In genomic region chr18:79694895-79695213, GRCh38 we compare ENCODE assay signal across 18 cellular contexts.
"Had no signal": no experiment of that assay in that cellular context is flagged by ENCODE, and none has a peak within 500 bp of the region (broad histone marks: within the 10 kb centered on the region; RNA-seq: fewer than 3 reads in every experiment).

No MANE protein-coding gene starts in this region.

- H3K27ac Mint-ChIP-seq: memory B cell; natural killer cell treated with Interleukin-12 subunit alpha and Interleukin-12 subunit beta and Interleukin-15 and Interleukin-18, amount 100 ng/mL, for 72 hours; WTC11 had no signal

- DNase-seq: activated CD4-positive, alpha-beta T cell treated with anti-CD3 and anti-CD28 coated beads, Interleukin-2, amount 50 U/mL, for 4 hours; activated naive CD4-positive, alpha-beta T cell treated with Interleukin-2 at 50 U/mL for 16 hours; activated T-cell treated with anti-CD3 and anti-CD28 coated beads, Interleukin-2, amount 50 U/mL, for 4 hours; amygdala; body of pancreas; left cardiac atrium; small intestine; stimulated activated CD4-positive, alpha-beta T cell treated with anti-CD3 and anti-CD28 coated beads, Interleukin-15, amount 100 ng/mL, for 24 hours; stimulated activated CD8-positive, alpha-beta memory T cell treated with anti-CD3 and anti-CD28 coated beads, Interleukin-4, amount 100 ng/mL, for 48 hours; stimulated activated naive CD4-positive, alpha-beta T cell treated with Interleukin-2 at 50 U/mL for 16 hours; T1000; thyroid gland had no signal

- H3K27me3 Mint-ChIP-seq: memory B cell; natural killer cell treated with Interleukin-12 subunit alpha and Interleukin-12 subunit beta and Interleukin-15 and Interleukin-18, amount 100 ng/mL, for 72 hours had no signal

- H3K9me3 Mint-ChIP-seq: activated T-cell treated with anti-CD3 and anti-CD28 coated beads, Interleukin-2, amount 50 U/mL, for 4 hours; memory B cell; natural killer cell treated with Interleukin-12 subunit alpha and Interleukin-12 subunit beta and Interleukin-15 and Interleukin-18, amount 100 ng/mL, for 72 hours; WTC11 had no signal

- H3K27ac ChIP-seq: body of pancreas, cardiac muscle cell, heart left ventricle, right lobe of liver, thyroid gland had no signal

- H3K9me3 ChIP-seq: body of pancreas, heart left ventricle, right lobe of liver, thyroid gland had no signal

- ATAC-seq: activated T-cell treated with anti-CD3 and anti-CD28 coated beads, Interleukin-2, amount 50 U/mL, for 4 hours; body of pancreas; left cardiac atrium; natural killer cell treated with Interleukin-12 subunit alpha and Interleukin-12 subunit beta and Interleukin-15 and Interleukin-18, amount 100 ng/mL, for 72 hours; right lobe of liver; WTC11 had no signal

- H3K4me1 ChIP-seq: body of pancreas, right lobe of liver, thyroid gland had no signal

- H3K4me3 ChIP-seq: body of pancreas, cardiac muscle cell, heart left ventricle, right lobe of liver, thyroid gland had no signal

- H3K27me3 ChIP-seq: body of pancreas, cardiac muscle cell, heart left ventricle, right lobe of liver, thyroid gland had no signal

- H3K4me3 Mint-ChIP-seq: activated T-cell treated with anti-CD3 and anti-CD28 coated beads, Interleukin-2, amount 50 U/mL, for 4 hours; memory B cell; natural killer cell treated with Interleukin-12 subunit alpha and Interleukin-12 subunit beta and Interleukin-15 and Interleukin-18, amount 100 ng/mL, for 72 hours; WTC11 had no signal
